Comparison of ENCODE assay signal across 8 cellular contexts in genomic region chr14:92768236-92768635, GRCh38.
A peak's percentile ranks its signal among the peaks of the same experiment; 100 is the strongest.
DNase-seq lines count a peak whose midpoint lies in the region; ATAC-seq and TF ChIP-seq lines count a peak whose summit lies in the region.
"Not testable (repeated sequence)": the region's sequence is repeated elsewhere in the genome, so short reads cannot be mapped to it uniquely, and the experiment has no call there.

No MANE protein-coding gene starts in this region.

- not testable (repeated sequence) for H3K36me3 Mint-ChIP-seq in activated T-cell treated with anti-CD3 and anti-CD28 coated beads, Interleukin-2, amount 50 U/mL, for 24 hours (ENCODE audit: low read depth)

- H3K27me3 ChIP-seq in BLaER1; KMS-11 (ENCODE audit: insufficient read depth, low read depth); parathyroid adenoma (ENCODE audit: control insufficient read depth, insufficient read depth, low read length): not testable (repeated sequence)

- peak; percentile 85 for ATAC-seq in GM18868 (IDR thresholded peaks at IDR 0.05; ENCODE audit: unreplicated experiment)
- ATAC-seq in GM21528 (IDR thresholded peaks at IDR 0.05; ENCODE audit: low FRiP score, unreplicated experiment) = peak; percentile 91
- peak; percentile 87 for ATAC-seq in HG03060 (IDR thresholded peaks at IDR 0.05; ENCODE audit: low read depth, unreplicated experiment)

- TF ChIP-seq CTCF in KMS-11 (conservative IDR thresholded peaks at IDR 0.05; ENCODE audit: low read depth, low read length); parathyroid adenoma (IDR thresholded peaks at IDR 0.05): not testable (repeated sequence)

- H3K36me3 ChIP-seq in BLaER1; KMS-11 (ENCODE audit: insufficient read depth); parathyroid adenoma (ENCODE audit: control insufficient read depth, insufficient read depth, low read length): not testable (repeated sequence)

- not testable (repeated sequence) for H3K4me3 Mint-ChIP-seq in activated T-cell treated with anti-CD3 and anti-CD28 coated beads, Interleukin-2, amount 50 U/mL, for 24 hours

- peaks cover 23% of the 10 kb centered on the region for H3K4me1 ChIP-seq in BLaER1
- peaks cover 65% of the 10 kb centered on the region for H3K4me1 ChIP-seq in KMS-11 (ENCODE audit: low read depth, poor library complexity, severe bottlenecking)
- peaks cover 26% of the 10 kb centered on the region for H3K4me1 ChIP-seq in parathyroid adenoma

- H3K4me2 ChIP-seq in BLaER1 (peak overlapping the region; percentile 39), KMS-11 (peak overlapping the region; percentile 84), parathyroid adenoma (ENCODE audit: low read length) (peak overlapping the region; percentile 55)

- H3K27ac ChIP-seq in BLaER1 = not testable (repeated sequence)
- H3K27ac ChIP-seq in KMS-11 = peak overlapping the region; percentile 97
- peak overlapping the region; percentile 66 for H3K27ac ChIP-seq in parathyroid adenoma

- H3K4me3 ChIP-seq in BLaER1; KMS-11 (IDR thresholded peaks at IDR 0.05; ENCODE audit: insufficient read depth, low read depth, low read length); parathyroid adenoma (ENCODE audit: low read depth, low read length): not testable (repeated sequence)

- H4K20me1 ChIP-seq in BLaER1; KMS-11 (ENCODE audit: insufficient read depth): not testable (repeated sequence)

- peaks cover 17% of the 10 kb centered on the region for H3K27me3 Mint-ChIP-seq in activated T-cell treated with anti-CD3 and anti-CD28 coated beads, Interleukin-2, amount 50 U/mL, for 24 hours

- H3K27ac Mint-ChIP-seq in activated T-cell treated with anti-CD3 and anti-CD28 coated beads, Interleukin-2, amount 50 U/mL, for 24 hours = peak overlapping the region; percentile 6

- DNase-seq in activated T-cell treated with anti-CD3 and anti-CD28 coated beads, Interleukin-2, amount 50 U/mL, for 24 hours = not testable (repeated sequence)
- peak; percentile 81 for DNase-seq in glomerular visceral epithelial cell (ENCODE audit: extremely low spot score)

- H3K9ac ChIP-seq in BLaER1, parathyroid adenoma: not testable (repeated sequence)
- peak overlapping the region; percentile 73 for H3K9ac ChIP-seq in KMS-11

- H3K4me1 Mint-ChIP-seq in activated T-cell treated with anti-CD3 and anti-CD28 coated beads, Interleukin-2, amount 50 U/mL, for 24 hours (ENCODE audit: low read depth) = peaks cover 22% of the 10 kb centered on the region

- H3K9me3 ChIP-seq in BLaER1; parathyroid adenoma (ENCODE audit: control insufficient read depth, low read length): not testable (repeated sequence)

- not testable (repeated sequence) for H3K79me2 ChIP-seq in KMS-11 (ENCODE audit: insufficient read depth, low read depth); parathyroid adenoma

- H3K9me3 Mint-ChIP-seq in activated T-cell treated with anti-CD3 and anti-CD28 coated beads, Interleukin-2, amount 50 U/mL, for 24 hours = not testable (repeated sequence)

- H2AFZ ChIP-seq in KMS-11 (ENCODE audit: low read depth) (peak overlapping the region; percentile 30; the same call in 1 of the 2 replicates), parathyroid adenoma (peak overlapping the region; percentile 50)
